Comparison of ENCODE assay signal across 29 cellular contexts in genomic region chr12:94437303-94437702, GRCh38.
"Had no signal": no experiment of that assay in that cellular context is flagged by ENCODE, and none has a peak within 500 bp of the region (broad histone marks: within the 10 kb centered on the region; RNA-seq: fewer than 3 reads in every experiment).

No MANE protein-coding gene starts in this region.

- FAIRE-seq: colon, endometrium, endothelial cell of umbilical vein, frontal cortex had no signal

- H3K27me3 ChIP-seq: colonic mucosa, dorsolateral prefrontal cortex, esophagus muscularis mucosa, esophagus squamous epithelium, foreskin keratinocyte, gastrocnemius medialis, gastroesophageal sphincter, heart left ventricle, heart right ventricle had no signal

- H3K27ac Mint-ChIP-seq: dendritic cell treated with granulocyte-macrophage colony-stimulating factor and Interleukin-4, amounts not matched to agents 40 ng/mL and 50 ng/mL, for 4 days; effector memory CD8-positive, alpha-beta T cell; endodermal cell had no signal

- H3K4me1 ChIP-seq: colonic mucosa, esophagus squamous epithelium, foreskin keratinocyte had no signal

- H3K36me3 ChIP-seq: colonic mucosa, esophagus muscularis mucosa, gastrocnemius medialis, gastroesophageal sphincter, heart left ventricle, heart right ventricle had no signal

- H3K9me3 ChIP-seq: colonic mucosa, esophagus muscularis mucosa, gastrocnemius medialis, gastroesophageal sphincter had no signal

- DNase-seq: colonic mucosa; cortex of kidney; dermis blood vessel endothelial cell; dorsolateral prefrontal cortex; effector CD4-positive, alpha-beta T cell; effector CD8-positive, alpha-beta T cell; effector memory CD4-positive, alpha-beta T cell; effector memory CD8-positive, alpha-beta T cell; endodermal cell; erythroblast; esophagus squamous epithelium; foreskin fibroblast; foreskin keratinocyte; foreskin melanocyte; gastrocnemius medialis; glutamatergic neuron; head of caudate nucleus; heart left ventricle; heart right ventricle had no signal

- H3K4me3 Mint-ChIP-seq: dendritic cell treated with granulocyte-macrophage colony-stimulating factor and Interleukin-4, amounts not matched to agents 40 ng/mL and 50 ng/mL, for 4 days; effector memory CD8-positive, alpha-beta T cell; endodermal cell had no signal

- H3K27ac ChIP-seq: colonic mucosa, coronary artery, dorsolateral prefrontal cortex, epithelial cell of prostate, esophagus muscularis mucosa, esophagus squamous epithelium, foreskin keratinocyte, gastrocnemius medialis, gastroesophageal sphincter, heart left ventricle, heart right ventricle had no signal

- H3K9me3 Mint-ChIP-seq: effector memory CD8-positive, alpha-beta T cell had no signal

- H3K27me3 Mint-ChIP-seq: dendritic cell treated with granulocyte-macrophage colony-stimulating factor and Interleukin-4, amounts not matched to agents 40 ng/mL and 50 ng/mL, for 4 days; effector memory CD8-positive, alpha-beta T cell had no signal

- H3K4me3 ChIP-seq: colonic mucosa, coronary artery, dorsolateral prefrontal cortex, esophagus muscularis mucosa, esophagus squamous epithelium, gastrocnemius medialis, gastroesophageal sphincter, heart left ventricle, heart right ventricle had no signal

- ATAC-seq: effector memory CD8-positive, alpha-beta T cell; esophagus mucosa; foreskin keratinocyte; gastrocnemius medialis; gastroesophageal sphincter; heart left ventricle; heart right ventricle had no signal
